ENCODE assay signal across 10 cellular contexts in genomic region chr2:109611467-109612095, GRCh38. TPM values are rescaled to one million over a fixed set of nuclear protein-coding genes. Genes with fewer than 3 reads are reported as not detected.
A peak's percentile ranks its signal among the peaks of the same experiment; 100 is the strongest.
DNase-seq lines count a peak whose midpoint lies in the region; ATAC-seq, FAIRE-seq and TF ChIP-seq lines count a peak whose summit lies in the region.
"Had no signal": no experiment of that assay in that cellular context is flagged by ENCODE, and none has a peak within 500 bp of the region (broad histone marks: within the 10 kb centered on the region; RNA-seq: fewer than 3 reads in every experiment).

No MANE protein-coding gene starts in this region.

- 89% methylated on average over 4 of the region's 5 CpGs for WGBS in HUES64
- WGBS in GM12878 (ENCODE audit: insufficient coverage, insufficient replicate concordance, low lambda C conversion rate, missing lambda C conversion rate), result 56% methylated on average over 5 of the region's 5 CpGs
- 81% methylated on average over 5 of the region's 5 CpGs for WGBS in right lobe of liver (ENCODE audit: insufficient coverage, low coverage, low lambda C conversion rate, missing lambda C conversion rate)

- H3K27me3 ChIP-seq in AG04450 (ENCODE audit: control insufficient read depth, insufficient read depth, low read length) (no peaks in the 10 kb centered on the region), HUES64 (ENCODE audit: insufficient read depth, low read length) (peaks cover 19% of the 10 kb centered on the region), GM12878 (replicated peaks in 1 of 2; ENCODE audit: control insufficient read depth in 2 of 2, insufficient read depth in 2 of 2, low read length in 1 of 2) (no peaks in the 10 kb centered on the region), right lobe of liver (no peaks in the 10 kb centered on the region)

- H3K9me3 ChIP-seq in AG04450 (ENCODE audit: control insufficient read depth, insufficient read depth, low read length), result peaks cover 5% of the 10 kb centered on the region; the same call in 1 of the 2 replicates
- no peaks in the 10 kb centered on the region for H3K9me3 ChIP-seq in HUES64 (ENCODE audit: insufficient read depth, low read depth, low read length)
- H3K9me3 ChIP-seq in GM12878 (replicated peaks; ENCODE audit: control insufficient read depth, insufficient read depth, low read length), result peaks cover 3% of the 10 kb centered on the region; the same call in 1 of the 3 replicates
- H3K9me3 ChIP-seq in right lobe of liver, result no peaks in the 10 kb centered on the region

- CTCF ChIA-PET in AG04450 (lab: Charles Lee), result interaction anchor here (1.9 kb wide), 1 partner anchor 65 kb away, joined by 5 read pairs; no protein-coding TSS in a partner anchor
- CTCF ChIA-PET in GM12878 (lab: Yijun Ruan, JAX), result interaction anchor here (0.6 to 10.3 kb wide), 8 partner anchors 10 to 124 kb away, joined by 3 to 139 read pairs (median 12); no protein-coding TSS in a partner anchor

- no peak for TF ChIP-seq EP300 in GM12878 (IDR thresholded peaks at IDR 0.05; ENCODE audit: borderline replicate concordance in 1 of 2, control insufficient read depth in 1 of 2, low read depth in 2 of 2, low read length in 2 of 2)

- no peaks in the 10 kb centered on the region for H3K36me3 ChIP-seq in HUES64 (ENCODE audit: insufficient read depth, low read length)
- H3K36me3 ChIP-seq in GM12878 (ENCODE audit: control insufficient read depth in 2 of 2, insufficient read depth in 2 of 2, low read length in 1 of 2), result no peaks in the 10 kb centered on the region
- H3K36me3 ChIP-seq in right lobe of liver, result no peaks in the 10 kb centered on the region

- no peak for TF ChIP-seq POLR2A in GM12878 (IDR thresholded peaks at IDR 0.05; ENCODE audit: low read depth, low read length)
- TF ChIP-seq POLR2A in right lobe of liver (IDR thresholded peaks at IDR 0.05), result no peak

- peak; percentile 7 for ATAC-seq in GM12878
- no peak for ATAC-seq in right lobe of liver
- no peak for ATAC-seq in HG02588 (IDR thresholded peaks at IDR 0.05; ENCODE audit: unreplicated experiment)
- ATAC-seq: left ventricle myocardium superior had no signal

- H3K27ac ChIP-seq in AG04450 (ENCODE audit: low read depth, low read length) (peak overlapping the region; percentile 32), HUES64 (ENCODE audit: low read depth, low read length) (no peak overlapping the region), GM12878 (ENCODE audit: control insufficient read depth, insufficient read depth) (no peak overlapping the region), right lobe of liver (no peak overlapping the region)

- RAD21 ChIA-PET in GM12878 (lab: Charles Lee; ENCODE audit: unreplicated experiment), result interaction anchor here (0.6 to 11.1 kb wide), 10 partner anchors 10 to 123 kb away, joined by 3 to 110 read pairs (median 4); no protein-coding TSS in a partner anchor

- in situ Hi-C loops in GM12878 (cut with MboI), result no loop called here

- SMC1A ChIA-PET in GM12878 (lab: Charles Lee; ENCODE audit: uncharacterized antibody, unreplicated experiment), result interaction anchor here (1.0 to 8.8 kb wide), 6 partner anchors 14 to 123 kb away, joined by 3 to 110 read pairs (median 4); no protein-coding TSS in a partner anchor

- no peak overlapping the region for H2AFZ ChIP-seq in GM12878 (ENCODE audit: control insufficient read depth, low read depth, low read length)

- H3K4me1 ChIP-seq in HUES64 (ENCODE audit: insufficient read depth, low read length), result peaks cover 40% of the 10 kb centered on the region
- no peaks in the 10 kb centered on the region for H3K4me1 ChIP-seq in GM12878 (ENCODE audit: control insufficient read depth, insufficient read depth, low read length)
- H3K4me1 ChIP-seq in right lobe of liver, result peaks cover 0 to 16% (median 7%) of the 10 kb centered on the region in 4 donors

- no peak overlapping the region for H3K9ac ChIP-seq in HUES64 (ENCODE audit: low read depth, low read length)
- no peak overlapping the region for H3K9ac ChIP-seq in GM12878 (ENCODE audit: control insufficient read depth, insufficient read depth, low read length)

- BruUV-seq in GM12878 (replicated peaks; lab: Mats Ljungman, UMichigan), result no TSS peak

- DNase-seq in AG04450 (ENCODE audit: low read depth, low spot score) (peak; percentile 78), GM12878 (ENCODE audit: low read depth, low spot score) (no peak), right lobe of liver (no peak), ureter (ENCODE audit: low spot score) (no peak), NCI-H526 treated with DMSO at 0.1 percent for 48 hours (lab: John Stamatoyannopoulos, UW) (no peak), NCI-H510A treated with DMSO at 0.1 percent for 48 hours (lab: John Stamatoyannopoulos, UW) (no peak)
- DNase-seq: activated T-cell treated with anti-CD3 and anti-CD28 coated beads, Interleukin-2, amount 50 U/mL, for 48 hours; left ventricle myocardium superior had no signal

- POLR2A ChIA-PET in AG04450 (lab: Yijun Ruan, JAX), result no interaction called here
- POLR2A ChIA-PET in GM12878 (lab: Charles Lee), result no interaction called here

- H3K4me3 ChIP-seq in AG04450 (ENCODE audit: low read depth, low read length) (peak overlapping the region; percentile 27), HUES64 (ENCODE audit: low read length) (peak overlapping the region; percentile 98), GM12878 (peak overlapping the region; percentile 62), right lobe of liver (no peak overlapping the region)

- TF ChIP-seq RAD21 in GM12878 (IDR thresholded peaks at IDR 0.05; ENCODE audit: insufficient read depth, low read depth, low read length), result peak; percentile 52; the same call in 1 of the 2 replicates

- TF ChIP-seq CTCF in AG04450 (IDR thresholded peaks at IDR 0.05; ENCODE audit: low read depth, low read length) (no peak), GM12878 (IDR thresholded peaks at IDR 0.05 in 2 of 3, conservative IDR thresholded peaks at IDR 0.05 in 1 of 3; ENCODE audit: control insufficient read depth in 2 of 3, extremely low read depth in 1 of 3, insufficient read depth in 1 of 3, low read depth in 3 of 3, low read length in 3 of 3) (peak in 1 of 3 experiments; percentile 42; a peak in 2 of 6 replicates), right lobe of liver (IDR thresholded peaks at IDR 0.05) (peak; percentile 10 to 23 (median 16))

- no peaks in the 10 kb centered on the region for H4K20me1 ChIP-seq in GM12878 (ENCODE audit: control insufficient read depth, insufficient read depth)

- H3K4me2 ChIP-seq in GM12878 (ENCODE audit: control insufficient read depth, insufficient read depth), result no peak overlapping the region

- peaks cover 59% of the 10 kb centered on the region for H3K79me2 ChIP-seq in GM12878 (ENCODE audit: control insufficient read depth, insufficient read depth, low read length)

- FAIRE-seq in GM12878 (lab: Jason Lieb, UNC), result no peak

- intact Hi-C loops in GM12878 (cut with micrococcal nuclease; ENCODE audit: unreplicated experiment), result loop anchor here (1.0 to 5.0 kb wide), 3 partner anchors 51 to 123 kb away; no protein-coding TSS in a partner anchor
- intact Hi-C loops in right lobe of liver (cut with DNase I), result no loop called here

TF ChIP-seq in GM12878, 131 proteins besides CTCF, POLR2A, EP300 and RAD21 (continues in another document):
- peak; percentile 33; the same call in 1 of the 2 replicates for TF ChIP-seq SMC3 (IDR thresholded peaks at IDR 0.05; ENCODE audit: borderline replicate concordance, low read length)
- TF ChIP-seq MTA2 (IDR thresholded peaks at IDR 0.05; ENCODE audit: low read depth), result no peak

RNA-seq across cellular contexts. Expression of gene SEPTIN10, which starts 2.2 kb away (rescaled TPM):
- 81.6 and 105 TPM in 2 replicates for polyA plus RNA-seq in AG04450 (2011; rRNA removed)
- 68.2 and 84.9 TPM in 2 replicates for polyA minus RNA-seq in AG04450 (2011; rRNA and poly(A)+ RNA removed)
- 73.5 TPM for polyA plus RNA-seq in HUES64 (2013, experiment 1 of 2)
- polyA plus RNA-seq in HUES64 (2013, experiment 2 of 2), result 90.0 TPM
- total RNA-seq in GM12878 (2013; cell fraction: nucleolus; rRNA removed), result 75.8 and 85.6 TPM in 2 replicates
- 50.0 and 57.9 TPM in 2 replicates for total RNA-seq in GM12878 (2014; rRNA removed)
- total RNA-seq in GM12878 (2014; rRNA removed; fragmentation: Illumina TruSeq; extraction: Trizol), result 74.8 and 77.5 TPM in 2 replicates
- 96.2 and 98.5 TPM in 2 replicates for total RNA-seq in GM12878 (2021)
- polyA plus RNA-seq in GM12878 (2011; ENCODE audit: low read depth), result 9.4 TPM
- polyA plus RNA-seq in GM12878 (2011; rRNA removed), result 20.2 and 28.7 TPM in 2 replicates
- polyA plus RNA-seq in GM12878 (2011; cell fraction: cytosol; rRNA removed), result 9.1 and 14.6 TPM in 2 replicates
- polyA plus RNA-seq in GM12878 (2011; cell fraction: nucleus; rRNA removed), result 14.7 and 16.7 TPM in 2 replicates
- 17.2 and 30.7 TPM in 2 replicates for polyA plus RNA-seq in GM12878 (2012)
- 112 and 142 TPM in 2 replicates for polyA plus RNA-seq in GM12878 (2014; fragmentation: Illumina TruSeq; extraction: Trizol)
- 10 to 100 TPM; 32.7 to 38.6 TPM for polyA plus RNA-seq in GM12878 (2014; fragmentation: Nextera tagmentation; extraction: Ambion mirVana)
- 47.9 and 50.7 TPM in 2 replicates for polyA plus RNA-seq in GM12878 (2014; rRNA removed)
- polyA plus RNA-seq in GM12878 (2016; fragmentation: Nextera tagmentation; extraction: Ambion mirVana), result 100 to 1,000 TPM; 132 TPM
- 15.4 and 26.8 TPM in 2 replicates for polyA minus RNA-seq in GM12878 (2011; rRNA and poly(A)+ RNA removed)
- 16.3 and 20.0 TPM in 2 replicates for polyA minus RNA-seq in GM12878 (2011; cell fraction: cytosol; rRNA and poly(A)+ RNA removed)
- polyA minus RNA-seq in GM12878 (2011; cell fraction: nucleus; rRNA and poly(A)+ RNA removed), result 11.0 and 17.6 TPM in 2 replicates
- total RNA-seq in right lobe of liver, result 10 to 100 TPM; 34.6 to 52.8 (median 40.8) TPM
- total RNA-seq in ureter, result 91.7 TPM

RNA-seq across cellular contexts. Expression of gene SOWAHC, which starts 2.6 kb away (rescaled TPM):
- polyA plus RNA-seq in AG04450 (2011; rRNA removed) (3.9 and 4.6 TPM in 2 replicates), GM12878 (2011; rRNA removed) (0.48 and 0.61 TPM in 2 replicates), GM12878 (2014; fragmentation: Illumina TruSeq; extraction: Trizol) (1.9 and 2.1 TPM in 2 replicates), GM12878 (2014; fragmentation: Nextera tagmentation; extraction: Ambion mirVana) (1 to 10 TPM; 1.0 to 1.1 TPM), GM12878 (2014; rRNA removed) (1.9 and 2.2 TPM in 2 replicates), GM12878 (2016; fragmentation: Nextera tagmentation; extraction: Ambion mirVana) (1 to 10 TPM; 1.6 TPM)
- 2.8 and 4.1 TPM in 2 replicates for polyA minus RNA-seq in AG04450 (2011; rRNA and poly(A)+ RNA removed)
- polyA plus RNA-seq in HUES64 (2013, experiment 1 of 2), result 8.5 TPM
- 10.3 TPM for polyA plus RNA-seq in HUES64 (2013, experiment 2 of 2)
- total RNA-seq in GM12878 (2013; cell fraction: nucleolus; rRNA removed), result 1.9 and 3.1 TPM in 2 replicates
- total RNA-seq in GM12878 (2014; rRNA removed) (2.2 and 2.6 TPM in 2 replicates), GM12878 (2014; rRNA removed; fragmentation: Illumina TruSeq; extraction: Trizol) (2.0 and 2.2 TPM in 2 replicates), GM12878 (2021) (2.0 and 2.6 TPM in 2 replicates), right lobe of liver (10 to 100 TPM; 13.0 to 55.1 (median 34.4) TPM), ureter (19.6 TPM)
- polyA plus RNA-seq in GM12878 (2011; ENCODE audit: low read depth), result 0.49 TPM
- polyA plus RNA-seq in GM12878 (2011; cell fraction: cytosol; rRNA removed), result 0.18 and 0.23 TPM in 2 replicates
- polyA plus RNA-seq in GM12878 (2011; cell fraction: nucleus; rRNA removed), result 0.51 and 0.89 TPM in 2 replicates
- polyA plus RNA-seq in GM12878 (2012), result 1.2 and 1.5 TPM in 2 replicates
- polyA minus RNA-seq in GM12878 (2011; rRNA and poly(A)+ RNA removed), result 0.07 and 0.36 TPM in 2 replicates
- polyA minus RNA-seq in GM12878 (2011; cell fraction: cytosol; rRNA and poly(A)+ RNA removed), result 0.21 TPM in 1 of 2 replicates, not detected in the other
- polyA minus RNA-seq in GM12878 (2011; cell fraction: nucleus; rRNA and poly(A)+ RNA removed), result 0.24 and 0.57 TPM in 2 replicates

Comparison
In these comparisons a context has a peak if more than half of its experiments do, and no peak if none do; other contexts are left out.
1. H3K4me3 ChIP-seq: peak in AG04450 (single experiment), HUES64 (single experiment) and GM12878 (single experiment); none in right lobe of liver (0 of 3).